ENCODE assay signal across 1 cellular context in genomic region chr14:23093993-23094665, GRCh38.
TF ChIP-seq lines count a peak whose summit lies in the region.

No MANE protein-coding gene starts in this region.

TF ChIP-seq in H1, 55 proteins besides CTCF, POLR2A, EP300 and RAD21:
- TF ChIP-seq CREB1 (IDR thresholded peaks at IDR 0.05) (peak; percentile 9; the same call in 1 of the 2 replicates), EZH2 (IDR thresholded peaks at IDR 0.05; ENCODE audit: low read depth, low read length, severe bottlenecking) (no peak)
